1 cellular context compared by ENCODE assay signal in the genomic region with DNA sequence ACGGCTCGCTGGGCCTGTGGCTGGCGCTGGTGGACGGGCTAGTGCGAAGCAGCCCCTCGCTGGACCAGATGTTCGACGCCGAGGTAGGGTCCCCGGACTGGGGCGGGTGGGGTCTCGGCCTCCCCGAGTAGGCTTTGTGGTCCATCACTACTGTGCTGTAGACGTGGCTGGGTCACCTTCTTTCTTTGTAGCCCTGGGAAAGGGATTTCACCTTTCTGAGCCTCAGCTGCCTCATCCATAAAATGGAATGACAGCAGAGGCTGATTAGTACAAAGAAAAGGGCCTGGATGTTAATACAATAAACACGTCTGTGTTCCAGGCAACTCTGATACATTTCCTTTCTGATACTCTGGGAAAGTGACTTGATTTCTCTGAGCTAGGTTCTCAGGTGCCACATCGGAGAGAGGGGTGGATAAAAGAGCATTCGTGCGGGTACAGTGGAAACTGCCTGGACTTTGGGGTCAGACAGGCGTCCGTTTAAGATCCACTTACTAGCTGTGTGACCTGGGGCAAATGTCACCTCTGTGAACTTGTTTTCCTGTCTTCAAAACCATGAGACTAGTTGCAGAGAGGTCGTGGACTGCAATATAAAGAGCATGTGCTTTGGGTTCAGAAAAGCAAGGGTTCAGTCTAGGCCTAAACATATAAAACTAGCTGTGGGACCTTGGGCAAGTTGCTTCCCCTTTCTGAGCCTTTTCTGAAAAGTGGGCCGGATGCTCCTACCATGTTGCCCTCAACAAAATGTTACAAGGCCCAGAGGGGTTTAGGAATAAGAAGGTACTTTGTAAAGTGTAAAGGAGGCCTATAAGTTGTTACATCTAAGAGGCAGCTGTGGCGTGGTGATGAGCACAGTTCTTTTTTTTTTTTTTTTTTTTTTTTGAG.
A peak's percentile ranks its signal among the peaks of the same experiment; 100 is the strongest.
TF ChIP-seq lines count a peak whose summit lies in the region.

No MANE protein-coding gene starts in this region.

TF ChIP-seq in HepG2, 621 proteins besides CTCF, POLR2A, EP300 and RAD21 (continued from another document and continues in another):
- TF ChIP-seq GABPA (IDR thresholded peaks at IDR 0.05; ENCODE audit: low read depth, low read length) (no peak), GABPA (CRISPR knock-in tag; IDR thresholded peaks at IDR 0.05; ENCODE audit: low read depth) (no peak), JUN (CRISPR knock-in tag; IDR thresholded peaks at IDR 0.05) (no peak), THAP11 (CRISPR knock-in tag; IDR thresholded peaks at IDR 0.05) (no peak), ZHX2 (IDR thresholded peaks at IDR 0.05; ENCODE audit: low read depth) (no peak), ZHX2 (CRISPR knock-in tag; IDR thresholded peaks at IDR 0.05; ENCODE audit: borderline replicate concordance) (0 out of 2 replicates have a peak, but pooled peaks have one; percentile 6), ZNF879 (CRISPR knock-in tag; IDR thresholded peaks at IDR 0.05) (0 out of 2 replicates have a peak, but pooled peaks have one; percentile 21), ZNF503 (CRISPR knock-in tag; IDR thresholded peaks at IDR 0.05) (0 out of 2 replicates have a peak, but pooled peaks have one; percentile 10), ZNF740 (CRISPR knock-in tag; IDR thresholded peaks at IDR 0.05) (no peak), ZNF781 (CRISPR knock-in tag; IDR thresholded peaks at IDR 0.05; ENCODE audit: borderline replicate concordance, not compliant biosample characterization) (peak; percentile 28), AGO1 (IDR thresholded peaks at IDR 0.05; ENCODE audit: low read depth, low read length, poor library complexity, severe bottlenecking) (no peak), MTA3 (CRISPR knock-in tag; IDR thresholded peaks at IDR 0.05) (no peak), CEBPG (CRISPR knock-in tag; IDR thresholded peaks at IDR 0.05) (0 out of 2 replicates have a peak, but pooled peaks have one; percentile 0), MEF2D (CRISPR knock-in tag; IDR thresholded peaks at IDR 0.05) (no peak), ZNF883 (CRISPR knock-in tag; IDR thresholded peaks at IDR 0.05; ENCODE audit: not compliant biosample characterization) (peak; percentile 38), NCOR1 (IDR thresholded peaks at IDR 0.05; ENCODE audit: borderline replicate concordance, low read length) (0 out of 2 replicates have a peak, but pooled peaks have one; percentile 22), NFKB2 (CRISPR knock-in tag; IDR thresholded peaks at IDR 0.05; ENCODE audit: borderline replicate concordance) (0 out of 2 replicates have a peak, but pooled peaks have one; percentile 10), ZNF563 (CRISPR knock-in tag; IDR thresholded peaks at IDR 0.05) (0 out of 2 replicates have a peak, but pooled peaks have one; percentile 81), ETV6 (CRISPR knock-in tag; conservative IDR thresholded peaks at IDR 0.05) (no peak), DZIP1 (CRISPR knock-in tag; IDR thresholded peaks at IDR 0.05) (0 out of 2 replicates have a peak, but pooled peaks have one; percentile 19), U2AF2 (IDR thresholded peaks at IDR 0.05; ENCODE audit: low read depth, low read length) (0 out of 2 replicates have a peak, but pooled peaks have one; percentile 10), ZBTB46 (CRISPR knock-in tag; IDR thresholded peaks at IDR 0.05; ENCODE audit: borderline replicate concordance) (no peak), ZBTB1 (CRISPR knock-in tag; IDR thresholded peaks at IDR 0.05; ENCODE audit: borderline replicate concordance) (no peak)
- TF ChIP-seq, protein P1, sequence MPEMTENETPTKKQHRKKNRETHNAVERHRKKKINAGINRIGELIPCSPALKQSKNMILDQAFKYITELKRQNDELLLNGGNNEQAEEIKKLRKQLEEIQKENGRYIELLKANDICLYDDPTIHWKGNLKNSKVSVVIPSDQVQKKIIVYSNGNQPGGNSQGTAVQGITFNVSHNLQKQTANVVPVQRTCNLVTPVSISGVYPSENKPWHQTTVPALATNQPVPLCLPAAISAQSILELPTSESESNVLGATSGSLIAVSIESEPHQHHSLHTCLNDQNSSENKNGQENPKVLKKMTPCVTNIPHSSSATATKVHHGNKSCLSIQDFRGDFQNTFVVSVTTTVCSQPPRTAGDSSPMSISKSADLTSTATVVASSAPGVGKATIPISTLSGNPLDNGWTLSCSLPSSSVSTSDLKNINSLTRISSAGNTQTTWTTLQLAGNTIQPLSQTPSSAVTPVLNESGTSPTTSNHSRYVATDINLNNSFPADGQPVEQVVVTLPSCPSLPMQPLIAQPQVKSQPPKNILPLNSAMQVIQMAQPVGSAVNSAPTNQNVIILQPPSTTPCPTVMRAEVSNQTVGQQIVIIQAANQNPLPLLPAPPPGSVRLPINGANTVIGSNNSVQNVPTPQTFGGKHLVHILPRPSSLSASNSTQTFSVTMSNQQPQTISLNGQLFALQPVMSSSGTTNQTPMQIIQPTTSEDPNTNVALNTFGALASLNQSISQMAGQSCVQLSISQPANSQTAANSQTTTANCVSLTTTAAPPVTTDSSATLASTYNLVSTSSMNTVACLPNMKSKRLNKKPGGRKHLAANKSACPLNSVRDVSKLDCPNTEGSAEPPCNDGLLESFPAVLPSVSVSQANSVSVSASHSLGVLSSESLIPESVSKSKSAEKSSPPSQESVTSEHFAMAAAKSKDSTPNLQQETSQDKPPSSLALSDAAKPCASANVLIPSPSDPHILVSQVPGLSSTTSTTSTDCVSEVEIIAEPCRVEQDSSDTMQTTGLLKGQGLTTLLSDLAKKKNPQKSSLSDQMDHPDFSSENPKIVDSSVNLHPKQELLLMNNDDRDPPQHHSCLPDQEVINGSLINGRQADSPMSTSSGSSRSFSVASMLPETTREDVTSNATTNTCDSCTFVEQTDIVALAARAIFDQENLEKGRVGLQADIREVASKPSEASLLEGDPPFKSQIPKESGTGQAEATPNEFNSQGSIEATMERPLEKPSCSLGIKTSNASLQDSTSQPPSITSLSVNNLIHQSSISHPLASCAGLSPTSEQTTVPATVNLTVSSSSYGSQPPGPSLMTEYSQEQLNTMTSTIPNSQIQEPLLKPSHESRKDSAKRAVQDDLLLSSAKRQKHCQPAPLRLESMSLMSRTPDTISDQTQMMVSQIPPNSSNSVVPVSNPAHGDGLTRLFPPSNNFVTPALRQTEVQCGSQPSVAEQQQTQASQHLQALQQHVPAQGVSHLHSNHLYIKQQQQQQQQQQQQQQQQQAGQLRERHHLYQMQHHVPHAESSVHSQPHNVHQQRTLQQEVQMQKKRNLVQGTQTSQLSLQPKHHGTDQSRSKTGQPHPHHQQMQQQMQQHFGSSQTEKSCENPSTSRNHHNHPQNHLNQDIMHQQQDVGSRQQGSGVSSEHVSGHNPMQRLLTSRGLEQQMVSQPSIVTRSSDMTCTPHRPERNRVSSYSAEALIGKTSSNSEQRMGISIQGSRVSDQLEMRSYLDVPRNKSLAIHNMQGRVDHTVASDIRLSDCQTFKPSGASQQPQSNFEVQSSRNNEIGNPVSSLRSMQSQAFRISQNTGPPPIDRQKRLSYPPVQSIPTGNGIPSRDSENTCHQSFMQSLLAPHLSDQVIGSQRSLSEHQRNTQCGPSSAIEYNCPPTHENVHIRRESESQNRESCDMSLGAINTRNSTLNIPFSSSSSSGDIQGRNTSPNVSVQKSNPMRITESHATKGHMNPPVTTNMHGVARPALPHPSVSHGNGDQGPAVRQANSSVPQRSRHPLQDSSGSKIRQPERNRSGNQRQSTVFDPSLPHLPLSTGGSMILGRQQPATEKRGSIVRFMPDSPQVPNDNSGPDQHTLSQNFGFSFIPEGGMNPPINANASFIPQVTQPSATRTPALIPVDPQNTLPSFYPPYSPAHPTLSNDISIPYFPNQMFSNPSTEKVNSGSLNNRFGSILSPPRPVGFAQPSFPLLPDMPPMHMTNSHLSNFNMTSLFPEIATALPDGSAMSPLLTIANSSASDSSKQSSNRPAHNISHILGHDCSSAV (CRISPR knock-in tag; IDR thresholded peaks at IDR 0.05; ENCODE audit: borderline replicate concordance) = no peak
- TF ChIP-seq, protein P2, sequence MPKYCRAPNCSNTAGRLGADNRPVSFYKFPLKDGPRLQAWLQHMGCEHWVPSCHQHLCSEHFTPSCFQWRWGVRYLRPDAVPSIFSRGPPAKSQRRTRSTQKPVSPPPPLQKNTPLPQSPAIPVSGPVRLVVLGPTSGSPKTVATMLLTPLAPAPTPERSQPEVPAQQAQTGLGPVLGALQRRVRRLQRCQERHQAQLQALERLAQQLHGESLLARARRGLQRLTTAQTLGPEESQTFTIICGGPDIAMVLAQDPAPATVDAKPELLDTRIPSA (CRISPR knock-in tag; IDR thresholded peaks at IDR 0.05; ENCODE audit: borderline replicate concordance) = no peak
